8 cellular contexts compared by ENCODE assay signal in genomic region chr2:46335404-46335965, GRCh38. TPM values are rescaled to one million over a fixed set of nuclear protein-coding genes. Genes with fewer than 3 reads are reported as not detected.
A peak's percentile ranks its signal among the peaks of the same experiment; 100 is the strongest.
DNase-seq lines count a peak whose midpoint lies in the region; ATAC-seq and TF ChIP-seq lines count a peak whose summit lies in the region.

No MANE protein-coding gene starts in this region.

- DNase-seq in AG08395 (ENCODE audit: low spot score) (peak; percentile 53), RPMI7951 (ENCODE audit: low read depth) (peak; percentile 58), fibroblast of peridontal ligament (ENCODE audit: extremely low read depth) (peak; percentile 66), nephron progenitor cell (peak; percentile 33)

- ATAC-seq in HG02884 (IDR thresholded peaks at IDR 0.05; ENCODE audit: unreplicated experiment) (no peak), GM19328 (IDR thresholded peaks at IDR 0.05; ENCODE audit: unreplicated experiment) (no peak), GM21825 (IDR thresholded peaks at IDR 0.05; ENCODE audit: unreplicated experiment) (no peak), HG03354 (IDR thresholded peaks at IDR 0.05; ENCODE audit: poor library complexity, severe bottlenecking, unreplicated experiment) (no peak)

- peak overlapping the region; percentile 46 for H3K4me3 Mint-ChIP-seq in nephron progenitor cell

- no peaks in the 10 kb centered on the region for H3K36me3 Mint-ChIP-seq in nephron progenitor cell (ENCODE audit: low read depth)

- peaks cover 72% of the 10 kb centered on the region for H3K4me1 Mint-ChIP-seq in nephron progenitor cell

- TF ChIP-seq CTCF in nephron progenitor cell (IDR thresholded peaks at IDR 0.05), result no peak

- no peaks in the 10 kb centered on the region for H3K9me3 Mint-ChIP-seq in nephron progenitor cell

- peaks cover 25% of the 10 kb centered on the region for H3K27me3 Mint-ChIP-seq in nephron progenitor cell (ENCODE audit: low read depth, poor library complexity)

- H3K27ac Mint-ChIP-seq in nephron progenitor cell, result peak overlapping the region; percentile 76

RNA-seq across cellular contexts. Expression of gene EPAS1, which starts 38.3 kb away (rescaled TPM):
- total RNA-seq in RPMI7951 (2014; rRNA removed; shearing (Covaris generic)), result 12.3 and 18.5 TPM in 2 replicates
